8 cellular contexts compared by ENCODE assay signal in the genomic region with DNA sequence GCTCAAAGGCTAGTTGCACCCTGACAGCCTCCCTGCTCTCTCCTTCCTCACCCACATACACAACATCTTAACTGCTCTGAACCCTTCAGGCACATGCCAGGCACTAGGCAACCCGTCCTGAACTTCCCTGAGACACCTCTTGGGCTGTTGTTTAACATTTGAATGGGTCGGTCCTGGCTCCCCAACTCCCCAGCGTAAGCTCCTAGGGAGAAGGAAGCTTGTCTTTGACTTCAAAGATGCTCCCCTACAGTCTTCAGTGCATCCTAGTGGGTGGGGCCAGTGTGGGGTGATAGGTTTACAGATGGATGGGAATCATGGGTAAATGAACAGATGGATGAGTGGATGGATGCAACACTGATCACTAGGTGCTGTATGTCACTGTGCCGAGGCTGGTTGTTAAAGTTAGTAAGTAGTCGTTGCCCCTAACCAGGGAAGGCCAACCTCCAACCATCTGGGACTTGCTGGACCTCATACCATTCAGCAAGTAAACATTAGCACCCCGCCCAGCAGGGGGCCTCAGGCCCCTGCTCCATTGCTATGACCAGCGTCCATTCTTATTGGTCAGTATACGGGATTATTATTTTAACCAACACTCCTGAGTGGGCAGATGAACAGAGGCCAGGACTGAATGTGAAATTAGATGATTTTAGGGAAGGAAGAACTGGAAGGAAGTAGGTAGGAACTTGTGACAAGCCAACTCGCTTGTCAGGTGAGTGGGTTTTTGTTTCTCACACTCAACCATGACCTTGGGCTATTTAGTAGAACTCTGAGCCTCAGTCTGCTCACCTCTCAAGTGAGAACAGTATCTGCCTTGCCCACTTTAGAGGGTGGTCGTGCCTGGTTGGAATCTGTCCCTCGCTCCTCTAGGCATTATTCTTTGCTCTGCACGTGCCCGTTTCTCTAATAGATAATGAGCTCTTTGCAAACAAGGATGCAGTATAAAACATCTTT.
DNase-seq lines count a peak whose midpoint lies in the region; ATAC-seq and TF ChIP-seq lines count a peak whose summit lies in the region.

No MANE protein-coding gene starts in this region.

- H3K4me3 Mint-ChIP-seq in activated naive CD4-positive, alpha-beta T cell treated with anti-CD3 and anti-CD28 coated beads for 36 hours: no peak overlapping the region

- no peaks in the 10 kb centered on the region for H3K9me3 ChIP-seq in breast epithelium
- H3K9me3 ChIP-seq in left lung: no peaks in the 10 kb centered on the region
- H3K9me3 ChIP-seq in tibial nerve: no peaks in the 10 kb centered on the region

- H3K27me3 ChIP-seq in breast epithelium (no peaks in the 10 kb centered on the region), left lung (peaks cover 0 to 13% of the 10 kb centered on the region in 2 donors), tibial nerve (no peaks in the 10 kb centered on the region)

- 43% methylated on average over 13 of the region's 13 CpGs for WGBS in tibial nerve, 2 donors

- H3K4me3 ChIP-seq in breast epithelium: no peak overlapping the region
- H3K4me3 ChIP-seq in left lung: no peak overlapping the region
- H3K4me3 ChIP-seq in tibial nerve: no peak overlapping the region

- peak; percentile 53 for DNase-seq in activated naive CD4-positive, alpha-beta T cell treated with anti-CD3 and anti-CD28 coated beads for 36 hours
- DNase-seq in activated naive CD4-positive, alpha-beta T cell treated with anti-CD3 and anti-CD28 coated beads, Interleukin-2, amount 50 U/mL, for 16 hours: no peak
- DNase-seq in NAMALWA (ENCODE audit: low spot score): peak; percentile 54
- DNase-seq in breast epithelium (ENCODE audit: low spot score in 2 of 2): peak in 1 of 2 donors; percentile 71
- peak in 1 of 2 donors; percentile 64 for DNase-seq in left lung
- peak; percentile 60 to 73 for DNase-seq in tibial nerve (ENCODE audit: low spot score in 2 of 2)
- no peak for DNase-seq in NCI-H2171 treated with DMSO at 0.1 percent for 48 hours (lab: John Stamatoyannopoulos, UW)
- no peak for DNase-seq in NCI-H1417 treated with DMSO at 0.1 percent for 48 hours (lab: John Stamatoyannopoulos, UW)

- H3K4me1 Mint-ChIP-seq in activated naive CD4-positive, alpha-beta T cell treated with anti-CD3 and anti-CD28 coated beads for 36 hours (ENCODE audit: low read depth): no peaks in the 10 kb centered on the region

- CTCF ChIA-PET in activated naive CD4-positive, alpha-beta T cell treated with anti-CD3 and anti-CD28 coated beads for 36 hours (lab: Charles Lee): interaction anchor here (0.6 to 1.7 kb wide), 4 partner anchors 42 to 128 kb away, joined by 3 to 4 read pairs (median 3); no protein-coding TSS in a partner anchor

- intact Hi-C loops in activated naive CD4-positive, alpha-beta T cell treated with anti-CD3 and anti-CD28 coated beads for 36 hours (cut with micrococcal nuclease): loop anchor here (1.0 to 2.0 kb wide), 3 partner anchors 98 to 220 kb away; no protein-coding TSS in a partner anchor
- intact Hi-C loops in breast epithelium (cut with DNase I; ENCODE audit: low total_unique reads) (loop anchor here (10.0 kb wide), 1 partner anchor 122 kb away; no protein-coding TSS in a partner anchor), left lung (cut with DNase I) (loop anchor here in 1 of 2 donors (5.0 kb wide), 1 partner anchor 129 kb away; no protein-coding TSS in a partner anchor)

- no peaks in the 10 kb centered on the region for H3K9me3 Mint-ChIP-seq in activated naive CD4-positive, alpha-beta T cell treated with anti-CD3 and anti-CD28 coated beads for 36 hours

- H3K36me3 ChIP-seq in breast epithelium (no peaks in the 10 kb centered on the region), left lung (no peaks in the 10 kb centered on the region), tibial nerve (no peaks in the 10 kb centered on the region)

- TF ChIP-seq EP300 in tibial nerve (IDR thresholded peaks at IDR 0.05): peak in 1 of 2 donors; percentile 22

- peak; percentile 97 for ATAC-seq in left lung

- peak; percentile 55 to 71 (median 57) for TF ChIP-seq CTCF in breast epithelium (IDR thresholded peaks at IDR 0.05)
- peak; percentile 44 to 56 for TF ChIP-seq CTCF in left lung (IDR thresholded peaks at IDR 0.05)
- TF ChIP-seq CTCF in tibial nerve (IDR thresholded peaks at IDR 0.05): peak; percentile 50 to 80 (median 58)

- H3K36me3 Mint-ChIP-seq in activated naive CD4-positive, alpha-beta T cell treated with anti-CD3 and anti-CD28 coated beads for 36 hours (ENCODE audit: low read depth): no peaks in the 10 kb centered on the region

- TF ChIP-seq POLR2A in breast epithelium (IDR thresholded peaks at IDR 0.05) (no peak), tibial nerve (IDR thresholded peaks at IDR 0.05) (no peak)

- peaks cover 34% of the 10 kb centered on the region for H3K27me3 Mint-ChIP-seq in activated naive CD4-positive, alpha-beta T cell treated with anti-CD3 and anti-CD28 coated beads for 36 hours (ENCODE audit: low read depth)

- H3K27ac ChIP-seq in breast epithelium (no peak overlapping the region), left lung (no peak overlapping the region), tibial nerve (no peak overlapping the region)

- no peaks in the 10 kb centered on the region for H3K4me1 ChIP-seq in breast epithelium
- H3K4me1 ChIP-seq in left lung: no peaks in the 10 kb centered on the region
- H3K4me1 ChIP-seq in tibial nerve: peaks cover 0 to 14% (median 0%) of the 10 kb centered on the region in 4 donors

- no peak overlapping the region for H3K27ac Mint-ChIP-seq in activated naive CD4-positive, alpha-beta T cell treated with anti-CD3 and anti-CD28 coated beads for 36 hours

Comparison
In these comparisons a context has a peak if more than half of its experiments do, and no peak if none do; other contexts are left out.
1. DNase-seq: peak in activated naive CD4-positive, alpha-beta T cell treated with anti-CD3 and anti-CD28 coated beads for 36 hours (single experiment), NAMALWA (single experiment) and tibial nerve (2 of 2); none in activated naive CD4-positive, alpha-beta T cell treated with anti-CD3 and anti-CD28 coated beads, Interleukin-2, amount 50 U/mL, for 16 hours (single experiment), NCI-H2171 treated with DMSO at 0.1 percent for 48 hours (single experiment) and NCI-H1417 treated with DMSO at 0.1 percent for 48 hours (single experiment).
2. Peak in every context shown above with its lines, with median percentiles within 50 percentile points of each other: CTCF ChIP-seq.